In the genomic region with DNA sequence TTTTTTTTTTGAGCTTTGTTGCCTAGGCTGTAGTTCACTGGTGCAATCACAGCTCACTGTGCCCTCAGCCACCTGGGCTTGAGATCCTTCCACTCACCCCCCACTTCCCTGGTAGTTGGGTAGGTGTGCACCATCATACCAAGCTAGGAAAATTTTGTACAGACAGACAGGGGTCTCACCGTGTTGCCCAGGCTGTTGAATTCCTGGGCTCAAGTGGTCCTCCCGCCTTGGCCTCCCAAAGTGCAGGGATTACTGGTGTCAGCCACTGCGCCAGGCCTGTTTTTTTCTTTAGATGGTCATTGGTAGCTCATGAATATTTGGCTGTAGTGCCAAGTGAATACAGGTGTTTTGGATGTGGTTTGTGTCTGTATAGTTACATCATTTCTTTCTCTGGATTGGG, we compare ENCODE assay signal across 1 cellular context.
TF ChIP-seq lines count a peak whose summit lies in the region.

No MANE protein-coding gene starts in this region.

TF ChIP-seq in IMR-90, 13 proteins besides CTCF, POLR2A, EP300 and RAD21:
- TF ChIP-seq CHD1 (IDR thresholded peaks at IDR 0.05; ENCODE audit: low read depth, low read length), result no peak
- no peak for TF ChIP-seq MAFK (IDR thresholded peaks at IDR 0.05; ENCODE audit: low read depth, low read length)
- TF ChIP-seq RFX5 (IDR thresholded peaks at IDR 0.05; ENCODE audit: low read depth, low read length), result no peak
- no peak for TF ChIP-seq BHLHE40 (IDR thresholded peaks at IDR 0.05; ENCODE audit: low read depth, low read length)
- TF ChIP-seq CEBPB (IDR thresholded peaks at IDR 0.05; ENCODE audit: low read depth, low read length), result no peak
- TF ChIP-seq FOS (IDR thresholded peaks at IDR 0.05; ENCODE audit: low read depth, low read length), result no peak
- TF ChIP-seq, protein P1, sequence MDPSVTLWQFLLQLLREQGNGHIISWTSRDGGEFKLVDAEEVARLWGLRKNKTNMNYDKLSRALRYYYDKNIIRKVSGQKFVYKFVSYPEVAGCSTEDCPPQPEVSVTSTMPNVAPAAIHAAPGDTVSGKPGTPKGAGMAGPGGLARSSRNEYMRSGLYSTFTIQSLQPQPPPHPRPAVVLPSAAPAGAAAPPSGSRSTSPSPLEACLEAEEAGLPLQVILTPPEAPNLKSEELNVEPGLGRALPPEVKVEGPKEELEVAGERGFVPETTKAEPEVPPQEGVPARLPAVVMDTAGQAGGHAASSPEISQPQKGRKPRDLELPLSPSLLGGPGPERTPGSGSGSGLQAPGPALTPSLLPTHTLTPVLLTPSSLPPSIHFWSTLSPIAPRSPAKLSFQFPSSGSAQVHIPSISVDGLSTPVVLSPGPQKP (IDR thresholded peaks at IDR 0.05; ENCODE audit: borderline replicate concordance, low read depth, low read length), result no peak
- TF ChIP-seq NFE2L2 (IDR thresholded peaks at IDR 0.05; ENCODE audit: low read depth, low read length), result no peak
- TF ChIP-seq RCOR1 (IDR thresholded peaks at IDR 0.05; ENCODE audit: insufficient replicate concordance, low read length), result no peak
